14 cellular contexts compared by ENCODE assay signal in the genomic region with DNA sequence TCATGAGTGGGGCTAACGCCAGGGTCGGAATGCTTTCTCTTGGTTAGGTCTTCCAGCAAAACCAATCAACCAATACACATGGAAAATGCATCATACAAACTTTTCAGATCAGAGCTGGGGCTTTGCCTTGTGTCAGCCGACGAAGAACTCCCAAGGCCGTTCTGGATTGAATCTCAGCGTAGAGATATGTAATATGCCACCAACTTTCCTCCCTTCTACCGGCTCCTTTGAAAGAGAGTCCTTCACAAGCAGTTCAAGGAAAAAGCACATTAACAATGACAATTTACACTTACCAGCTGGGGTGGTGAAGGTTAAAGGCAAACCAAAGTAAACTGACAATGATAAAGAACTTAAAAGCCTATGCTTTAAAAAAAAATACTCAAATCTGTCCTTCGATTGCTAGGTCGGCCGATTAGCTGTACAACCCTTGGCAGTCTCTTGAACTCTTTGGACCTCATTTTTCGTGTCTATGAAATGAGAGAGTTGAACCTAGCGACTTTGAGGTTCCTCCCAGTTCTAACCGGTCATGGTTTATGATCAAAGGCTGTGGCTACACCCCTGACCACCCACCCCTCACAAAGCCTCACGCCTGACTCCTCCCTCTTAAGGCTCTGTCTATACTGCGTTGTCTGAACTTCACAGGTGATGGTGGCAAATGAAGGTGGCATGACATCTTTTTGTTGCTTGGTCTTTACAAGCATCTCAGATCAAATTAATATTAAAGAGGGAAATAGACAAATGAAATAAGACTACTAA. TPM values are rescaled to one million over a fixed set of nuclear protein-coding genes. Genes with fewer than 3 reads are reported as not detected.
DNase-seq lines count a peak whose midpoint lies in the region; ATAC-seq and TF ChIP-seq lines count a peak whose summit lies in the region.
"Had no signal": no experiment of that assay in that cellular context is flagged by ENCODE, and none has a peak within 500 bp of the region (broad histone marks: within the 10 kb centered on the region; RNA-seq: fewer than 3 reads in every experiment).

No MANE protein-coding gene starts in this region.

- CTCF ChIA-PET in CD4-positive, alpha-beta T cell (lab: Charles Lee), result interaction anchor here (0.9 to 2.6 kb wide), 2 partner anchors 45 to 118 kb away, joined by 4 to 12 read pairs; no protein-coding TSS in a partner anchor

- no peak overlapping the region for H3K27ac ChIP-seq in CD4-positive, alpha-beta T cell (ENCODE audit: low read depth, low read length)
- H3K27ac ChIP-seq in skeletal muscle tissue (ENCODE audit: low read depth, low read length), result peak overlapping the region; percentile 82

- peak overlapping the region; percentile 35 for H3K27ac Mint-ChIP-seq in CD4-positive, alpha-beta T cell
- H3K27ac Mint-ChIP-seq in activated naive CD8-positive, alpha-beta T cell treated with anti-CD3 and anti-CD28 coated beads, Interleukin-2, amount 10 ng/mL, durations not matched to agents 7 days and 5 days, result peak overlapping the region; percentile 39
- H3K27ac Mint-ChIP-seq in activated T-helper 2 cell treated with anti-CD3 and anti-CD28 coated beads, Interferon-gamma antibody, Interleukin-2, Interleukin-4, amounts not matched to agents 10 μg/mL and 5 μg/mL and 100 μg/mL, durations not matched to agents 14 hours and 24 hours and 36 hours, result no peak overlapping the region

- no peak overlapping the region for H3K4me3 Mint-ChIP-seq in CD4-positive, alpha-beta T cell
- H3K4me3 Mint-ChIP-seq in activated naive CD8-positive, alpha-beta T cell treated with anti-CD3 and anti-CD28 coated beads, Interleukin-2, amount 10 ng/mL, durations not matched to agents 7 days and 5 days, result peak overlapping the region; percentile 38
- no peak overlapping the region for H3K4me3 Mint-ChIP-seq in activated T-helper 2 cell treated with anti-CD3 and anti-CD28 coated beads, Interferon-gamma antibody, Interleukin-2, Interleukin-4, amounts not matched to agents 10 μg/mL and 5 μg/mL and 100 μg/mL, durations not matched to agents 14 hours and 24 hours and 36 hours (ENCODE audit: low read depth)

- no peaks in the 10 kb centered on the region for H3K36me3 ChIP-seq in skeletal muscle tissue (ENCODE audit: control insufficient read depth in 3 of 3, insufficient read depth in 3 of 3, low read length in 3 of 3)
- H3K36me3 ChIP-seq: upper lobe of right lung had no signal

- H3K27me3 Mint-ChIP-seq in CD4-positive, alpha-beta T cell, result no peaks in the 10 kb centered on the region
- H3K27me3 Mint-ChIP-seq in activated naive CD8-positive, alpha-beta T cell treated with anti-CD3 and anti-CD28 coated beads, Interleukin-2, amount 10 ng/mL, durations not matched to agents 7 days and 5 days, result no peaks in the 10 kb centered on the region
- H3K27me3 Mint-ChIP-seq in activated T-helper 2 cell treated with anti-CD3 and anti-CD28 coated beads, Interferon-gamma antibody, Interleukin-2, Interleukin-4, amounts not matched to agents 10 μg/mL and 5 μg/mL and 100 μg/mL, durations not matched to agents 14 hours and 24 hours and 36 hours (ENCODE audit: low read depth), result no peaks in the 10 kb centered on the region

- H3K9me3 Mint-ChIP-seq in CD4-positive, alpha-beta T cell, result no peaks in the 10 kb centered on the region
- H3K9me3 Mint-ChIP-seq in activated naive CD8-positive, alpha-beta T cell treated with anti-CD3 and anti-CD28 coated beads, Interleukin-2, amount 10 ng/mL, durations not matched to agents 7 days and 5 days, result no peaks in the 10 kb centered on the region
- H3K9me3 Mint-ChIP-seq in activated T-helper 2 cell treated with anti-CD3 and anti-CD28 coated beads, Interferon-gamma antibody, Interleukin-2, Interleukin-4, amounts not matched to agents 10 μg/mL and 5 μg/mL and 100 μg/mL, durations not matched to agents 14 hours and 24 hours and 36 hours, result no peaks in the 10 kb centered on the region

- peak overlapping the region in 2 of 3 donors; percentile 7 to 62 for H3K4me3 ChIP-seq in skeletal muscle tissue (ENCODE audit: low read length in 3 of 3)
- H3K4me3 ChIP-seq: upper lobe of right lung had no signal

- ATAC-seq in CD4-positive, alpha-beta T cell (ENCODE audit: poor library complexity), result no peak
- peak; percentile 77 for ATAC-seq in HG02610 (IDR thresholded peaks at IDR 0.05; ENCODE audit: unreplicated experiment)
- ATAC-seq in activated naive CD8-positive, alpha-beta T cell treated with anti-CD3 and anti-CD28 coated beads, Interleukin-2, amount 10 ng/mL, durations not matched to agents 7 days and 5 days (ENCODE audit: low read depth), result peak; percentile 50
- ATAC-seq: right cardiac atrium, upper lobe of right lung had no signal

- intact Hi-C loops in CD4-positive, alpha-beta T cell (cut with DNase I, micrococcal nuclease), result no loop called here
- intact Hi-C loops in activated T-helper 2 cell treated with anti-CD3 and anti-CD28 coated beads, Interferon-gamma antibody, Interleukin-2, Interleukin-4, amounts not matched to agents 10 μg/mL and 5 μg/mL and 100 μg/mL, durations not matched to agents 14 hours and 24 hours and 36 hours (cut with micrococcal nuclease), result no loop called here

- H3K9ac ChIP-seq in skeletal muscle tissue (ENCODE audit: low read depth in 1 of 3, low read length in 3 of 3), result peak overlapping the region in 2 of 3 donors; percentile 47 to 63

- DNase-seq in CD4-positive, alpha-beta T cell, result no peak
- no peak for DNase-seq in activated naive CD8-positive, alpha-beta T cell treated with anti-CD3 and anti-CD28 coated beads, Interleukin-2, amount 10 ng/mL, durations not matched to agents 7 days and 5 days
- DNase-seq in iPS-NIHi7 (ENCODE audit: extremely low spot score) (no peak), DMS 273 treated with DMSO at 0.1 percent for 48 hours (lab: John Stamatoyannopoulos, UW) (no peak)
- no peak for DNase-seq in activated T-helper 2 cell treated with anti-CD3 and anti-CD28 coated beads, Interferon-gamma antibody, Interleukin-2, Interleukin-4, amounts not matched to agents 10 μg/mL and 5 μg/mL and 100 μg/mL, durations not matched to agents 14 hours and 24 hours and 36 hours (ENCODE audit: low spot score)
- DNase-seq: C1 segment of cervical spinal cord; effector memory CD4-positive, alpha-beta T cell; NCI-H1694; NCI-H345; right cardiac atrium; SIG-M5; upper lobe of right lung had no signal

- peaks cover 36% of the 10 kb centered on the region for H3K36me3 Mint-ChIP-seq in CD4-positive, alpha-beta T cell (ENCODE audit: low read depth)
- H3K36me3 Mint-ChIP-seq in activated naive CD8-positive, alpha-beta T cell treated with anti-CD3 and anti-CD28 coated beads, Interleukin-2, amount 10 ng/mL, durations not matched to agents 7 days and 5 days, result peaks cover 54% of the 10 kb centered on the region
- H3K36me3 Mint-ChIP-seq in activated T-helper 2 cell treated with anti-CD3 and anti-CD28 coated beads, Interferon-gamma antibody, Interleukin-2, Interleukin-4, amounts not matched to agents 10 μg/mL and 5 μg/mL and 100 μg/mL, durations not matched to agents 14 hours and 24 hours and 36 hours (ENCODE audit: low read depth), result peaks cover 76% of the 10 kb centered on the region

- TF ChIP-seq CTCF in CD4-positive, alpha-beta T cell (IDR thresholded peaks at IDR 0.05), result no peak

- peaks cover 9 to 20% (median 15%) of the 10 kb centered on the region in 3 donors for H3K4me1 ChIP-seq in skeletal muscle tissue (ENCODE audit: control insufficient read depth in 3 of 3, insufficient read depth in 3 of 3, low read length in 3 of 3)

- no peaks in the 10 kb centered on the region for H3K9me3 ChIP-seq in CD4-positive, alpha-beta T cell (ENCODE audit: control insufficient read depth, low read length)
- H3K9me3 ChIP-seq in skeletal muscle tissue (ENCODE audit: control insufficient read depth in 3 of 3, low read length in 3 of 3), result no peaks in the 10 kb centered on the region
- H3K9me3 ChIP-seq: upper lobe of right lung had no signal

- peaks cover 73% of the 10 kb centered on the region for H3K4me1 Mint-ChIP-seq in CD4-positive, alpha-beta T cell (ENCODE audit: low read depth)
- H3K4me1 Mint-ChIP-seq in activated naive CD8-positive, alpha-beta T cell treated with anti-CD3 and anti-CD28 coated beads, Interleukin-2, amount 10 ng/mL, durations not matched to agents 7 days and 5 days, result peaks cover 63% of the 10 kb centered on the region
- peaks cover 66% of the 10 kb centered on the region for H3K4me1 Mint-ChIP-seq in activated T-helper 2 cell treated with anti-CD3 and anti-CD28 coated beads, Interferon-gamma antibody, Interleukin-2, Interleukin-4, amounts not matched to agents 10 μg/mL and 5 μg/mL and 100 μg/mL, durations not matched to agents 14 hours and 24 hours and 36 hours (ENCODE audit: low read depth)

- H3K27me3 ChIP-seq in CD4-positive, alpha-beta T cell (ENCODE audit: control insufficient read depth, insufficient read depth, low read length), result no peaks in the 10 kb centered on the region
- H3K27me3 ChIP-seq in skeletal muscle tissue (ENCODE audit: control insufficient read depth in 3 of 3, insufficient read depth in 3 of 3, low read length in 3 of 3), result no peaks in the 10 kb centered on the region
- H3K27me3 ChIP-seq: upper lobe of right lung had no signal

- POLR2A ChIA-PET in CD4-positive, alpha-beta T cell (lab: Charles Lee), result no interaction called here
- POLR2A ChIA-PET in activated naive CD8-positive, alpha-beta T cell treated with anti-CD3 and anti-CD28 coated beads, Interleukin-2, amount 10 ng/mL, durations not matched to agents 7 days and 5 days (lab: Charles Lee), result no interaction called here

RNA-seq across cellular contexts. Expression of gene BCL2, which starts 46.2 kb away (rescaled TPM):
- total RNA-seq in CD4-positive, alpha-beta T cell, result 10 to 100 TPM; 40.1 to 40.3 TPM
- 100 to 1,000 TPM; 121 to 128 TPM for total RNA-seq in activated naive CD8-positive, alpha-beta T cell treated with anti-CD3 and anti-CD28 coated beads, Interleukin-2, amount 10 ng/mL, durations not matched to agents 7 days and 5 days
- 39.1 TPM for total RNA-seq in skeletal muscle tissue
- total RNA-seq in activated T-helper 2 cell treated with anti-CD3 and anti-CD28 coated beads, Interferon-gamma antibody, Interleukin-2, Interleukin-4, amounts not matched to agents 10 μg/mL and 5 μg/mL and 100 μg/mL, durations not matched to agents 14 hours and 24 hours and 36 hours, result 76.1 and 79.0 TPM in 2 replicates
